Comparison of ENCODE assay signal across 8 cellular contexts in genomic region chr5:110726249-110727024, GRCh38. TPM values are rescaled to one million over a fixed set of nuclear protein-coding genes. Genes with fewer than 3 reads are reported as not detected.
A peak's percentile ranks its signal among the peaks of the same experiment; 100 is the strongest.
DNase-seq lines count a peak whose midpoint lies in the region; ATAC-seq, FAIRE-seq and TF ChIP-seq lines count a peak whose summit lies in the region.

TSS of gene TMEM232 (minus strand) at chr5:110726671. CDS start at chr5:110667352, 59,319 bp downstream.

- H3K4me3 ChIP-seq in A549 (peak within 1 kb of the TSS; percentile 45), OCI-LY3 (ENCODE audit: low read length) (peak within 1 kb of the TSS; percentile 95)
- H3K4me3 ChIP-seq in naive thymus-derived CD4-positive, alpha-beta T cell (ENCODE audit: low read length), result peak within 1 kb of the TSS; percentile 59

- peak; percentile 98 for ATAC-seq in A549
- peak; percentile 100 for ATAC-seq in GM19324 (IDR thresholded peaks at IDR 0.05; ENCODE audit: low FRiP score, unreplicated experiment)
- peak; percentile 100 for ATAC-seq in HG03460 (IDR thresholded peaks at IDR 0.05; ENCODE audit: unreplicated experiment)
- peak; percentile 99 for ATAC-seq in naive thymus-derived CD4-positive, alpha-beta T cell

- TF ChIP-seq CTCF in A549 (IDR thresholded peaks at IDR 0.05), result no peak
- TF ChIP-seq CTCF in OCI-LY3 (IDR thresholded peaks at IDR 0.05; ENCODE audit: low read depth, low read length), result no peak

- peak within 1 kb of the TSS; percentile 72 for H3K4me2 ChIP-seq in A549
- peak within 1 kb of the TSS; percentile 86 for H3K4me2 ChIP-seq in OCI-LY3 (ENCODE audit: low read length)

- H3K4me1 ChIP-seq in A549 (no peaks in the 10 kb centered on the region), OCI-LY3 (ENCODE audit: low read length) (no peaks in the 10 kb centered on the region)
- no peaks in the 10 kb centered on the region for H3K4me1 ChIP-seq in naive thymus-derived CD4-positive, alpha-beta T cell (ENCODE audit: control insufficient read depth in 2 of 2, insufficient read depth in 2 of 2, low read length in 2 of 2)

- H3K27ac ChIP-seq in A549 (no peak within 1 kb of the TSS), OCI-LY3 (ENCODE audit: low read length) (no peak within 1 kb of the TSS)
- H3K27ac ChIP-seq in naive thymus-derived CD4-positive, alpha-beta T cell (ENCODE audit: low read depth, low read length), result peak within 1 kb of the TSS; percentile 37

- peaks cover 2% of the 10 kb centered on the region for H3K27me3 Mint-ChIP-seq in activated T-helper 2 cell treated with anti-CD3 and anti-CD28 coated beads, Interferon-gamma antibody, Interleukin-2, Interleukin-4, amounts not matched to agents 10 μg/mL and 5 μg/mL and 100 μg/mL, durations not matched to agents 14 hours and 24 hours and 36 hours (ENCODE audit: low read depth)
- peaks cover 0 to 3% (median 0%) of the 10 kb centered on the region in 5 donors for H3K27me3 Mint-ChIP-seq in naive thymus-derived CD4-positive, alpha-beta T cell

- FAIRE-seq in A549 (lab: Jason Lieb, UNC), result no peak

- no peaks in the 10 kb centered on the region for H3K9me3 ChIP-seq in A549
- no peaks in the 10 kb centered on the region for H3K9me3 ChIP-seq in OCI-LY3 (ENCODE audit: insufficient read depth, low read length)
- no peaks in the 10 kb centered on the region for H3K9me3 ChIP-seq in naive thymus-derived CD4-positive, alpha-beta T cell (ENCODE audit: control insufficient read depth in 2 of 3, low read length in 3 of 3)

- TF ChIP-seq POLR2A in A549 (IDR thresholded peaks at IDR 0.05; ENCODE audit: low read length), result no peak

- H3K36me3 Mint-ChIP-seq in activated T-helper 2 cell treated with anti-CD3 and anti-CD28 coated beads, Interferon-gamma antibody, Interleukin-2, Interleukin-4, amounts not matched to agents 10 μg/mL and 5 μg/mL and 100 μg/mL, durations not matched to agents 14 hours and 24 hours and 36 hours (ENCODE audit: low read depth), result no peaks in the 10 kb centered on the region
- H3K36me3 Mint-ChIP-seq in naive thymus-derived CD4-positive, alpha-beta T cell, result no peaks in the 10 kb centered on the region

- peak within 1 kb of the TSS; percentile 71 for H3K27ac Mint-ChIP-seq in activated T-helper 2 cell treated with anti-CD3 and anti-CD28 coated beads, Interferon-gamma antibody, Interleukin-2, Interleukin-4, amounts not matched to agents 10 μg/mL and 5 μg/mL and 100 μg/mL, durations not matched to agents 14 hours and 24 hours and 36 hours
- H3K27ac Mint-ChIP-seq in naive thymus-derived CD4-positive, alpha-beta T cell, result peak within 1 kb of the TSS in 7 of 9 donors; percentile 15 to 79 (median 65)

- DNase-seq in A549 (ENCODE audit: low read depth in 1 of 2, low spot score in 1 of 2), result peak; percentile 21 to 63
- peak; percentile 64 for DNase-seq in activated T-helper 2 cell treated with anti-CD3 and anti-CD28 coated beads, Interferon-gamma antibody, Interleukin-2, Interleukin-4, amounts not matched to agents 10 μg/mL and 5 μg/mL and 100 μg/mL, durations not matched to agents 14 hours and 24 hours and 36 hours (ENCODE audit: low spot score)
- DNase-seq in fibroblast of peridontal ligament (ENCODE audit: extremely low read depth), result peak; percentile 68
- peak; percentile 40 to 85 (median 65) for DNase-seq in naive thymus-derived CD4-positive, alpha-beta T cell
- DNase-seq in stimulated activated CD8-positive, alpha-beta memory T cell treated with anti-CD3 and anti-CD28 coated beads, Interleukin-7, amount 100 ng/mL, for 4 hours (ENCODE audit: low read depth in 2 of 2), result peak; percentile 60 to 62

- peak within 1 kb of the TSS; percentile 100 for H2AFZ ChIP-seq in OCI-LY3 (ENCODE audit: low read depth, low read length)

- intact Hi-C loops in activated T-helper 2 cell treated with anti-CD3 and anti-CD28 coated beads, Interferon-gamma antibody, Interleukin-2, Interleukin-4, amounts not matched to agents 10 μg/mL and 5 μg/mL and 100 μg/mL, durations not matched to agents 14 hours and 24 hours and 36 hours (cut with micrococcal nuclease), result loop anchor here (1.0 kb wide), 1 partner anchor 13 kb away; the partner anchor contains the start of gene SLC25A46
- intact Hi-C loops in naive thymus-derived CD4-positive, alpha-beta T cell (cut with micrococcal nuclease), result loop anchor here (1.0 to 10.0 kb wide), 6 partner anchors 12 to 1978 kb away; partner anchors contain the start of gene WDR36 (in 1 of the 2)

- no peaks in the 10 kb centered on the region for H3K9me3 Mint-ChIP-seq in activated T-helper 2 cell treated with anti-CD3 and anti-CD28 coated beads, Interferon-gamma antibody, Interleukin-2, Interleukin-4, amounts not matched to agents 10 μg/mL and 5 μg/mL and 100 μg/mL, durations not matched to agents 14 hours and 24 hours and 36 hours
- H3K9me3 Mint-ChIP-seq in naive thymus-derived CD4-positive, alpha-beta T cell, result no peaks in the 10 kb centered on the region

- H3K27me3 ChIP-seq in OCI-LY3 (ENCODE audit: low read depth, low read length), result no peaks in the 10 kb centered on the region
- no peaks in the 10 kb centered on the region for H3K27me3 ChIP-seq in naive thymus-derived CD4-positive, alpha-beta T cell (ENCODE audit: control insufficient read depth in 2 of 2, insufficient read depth in 2 of 2, low read length in 2 of 2)

- no peak for TF ChIP-seq EP300 in A549 (IDR thresholded peaks at IDR 0.05)

- WGBS in A549 (ENCODE audit: missing lambda C conversion rate), result 36% methylated on average over 17 of the region's 17 CpGs

- H3K9ac ChIP-seq in OCI-LY3 (ENCODE audit: low read length), result peak within 1 kb of the TSS; percentile 58

- no peaks in the 10 kb centered on the region for H3K79me2 ChIP-seq in OCI-LY3 (ENCODE audit: low read length)

- H3K4me1 Mint-ChIP-seq in activated T-helper 2 cell treated with anti-CD3 and anti-CD28 coated beads, Interferon-gamma antibody, Interleukin-2, Interleukin-4, amounts not matched to agents 10 μg/mL and 5 μg/mL and 100 μg/mL, durations not matched to agents 14 hours and 24 hours and 36 hours (ENCODE audit: low read depth), result peaks cover 5% of the 10 kb centered on the region
- H3K4me1 Mint-ChIP-seq in naive thymus-derived CD4-positive, alpha-beta T cell, result peaks cover 0 to 8% (median 0%) of the 10 kb centered on the region in 7 donors

- peak within 1 kb of the TSS; percentile 85 for H3K4me3 Mint-ChIP-seq in activated T-helper 2 cell treated with anti-CD3 and anti-CD28 coated beads, Interferon-gamma antibody, Interleukin-2, Interleukin-4, amounts not matched to agents 10 μg/mL and 5 μg/mL and 100 μg/mL, durations not matched to agents 14 hours and 24 hours and 36 hours (ENCODE audit: low read depth)
- H3K4me3 Mint-ChIP-seq in naive thymus-derived CD4-positive, alpha-beta T cell, result peak within 1 kb of the TSS; percentile 73 to 97 (median 86)

- H4K20me1 ChIP-seq in OCI-LY3 (ENCODE audit: insufficient read depth, low read length), result no peaks in the 10 kb centered on the region

- H3K36me3 ChIP-seq in OCI-LY3 (replicated peaks; ENCODE audit: low read depth, low read length), result no peaks in the 10 kb centered on the region
- H3K36me3 ChIP-seq in naive thymus-derived CD4-positive, alpha-beta T cell (ENCODE audit: control insufficient read depth in 2 of 3, insufficient read depth in 3 of 3, low read length in 3 of 3), result no peaks in the 10 kb centered on the region

- TF ChIP-seq RAD21 in A549 (conservative IDR thresholded peaks at IDR 0.05 in 1 of 2, IDR thresholded peaks at IDR 0.05 in 1 of 2), result no peak

- POLR2A ChIA-PET in A549 (lab: Yijun Ruan, JAX), result no interaction called here
- POLR2A ChIA-PET in naive thymus-derived CD4-positive, alpha-beta T cell (lab: Charles Lee), result interaction anchor here (1.6 kb wide), 1 partner anchor 12 kb away, joined by 7 read pairs; the partner anchor contains the start of gene SLC25A46

- CTCF ChIA-PET in A549 (lab: Yijun Ruan, JAX), result no interaction called here
- CTCF ChIA-PET in naive thymus-derived CD4-positive, alpha-beta T cell (lab: Charles Lee), result no interaction called here

TF ChIP-seq in A549, 52 proteins besides CTCF, POLR2A, EP300 and RAD21 (continues in another document):
- no peak for TF ChIP-seq TFCP2L1 (CRISPR knock-in tag; IDR thresholded peaks at IDR 0.05)
- TF ChIP-seq KDM1A (IDR thresholded peaks at IDR 0.05; ENCODE audit: low read depth), result no peak
- TF ChIP-seq BHLHE40 (IDR thresholded peaks at IDR 0.05; ENCODE audit: low read depth, low read length), result no peak
- TF ChIP-seq, protein P1, sequence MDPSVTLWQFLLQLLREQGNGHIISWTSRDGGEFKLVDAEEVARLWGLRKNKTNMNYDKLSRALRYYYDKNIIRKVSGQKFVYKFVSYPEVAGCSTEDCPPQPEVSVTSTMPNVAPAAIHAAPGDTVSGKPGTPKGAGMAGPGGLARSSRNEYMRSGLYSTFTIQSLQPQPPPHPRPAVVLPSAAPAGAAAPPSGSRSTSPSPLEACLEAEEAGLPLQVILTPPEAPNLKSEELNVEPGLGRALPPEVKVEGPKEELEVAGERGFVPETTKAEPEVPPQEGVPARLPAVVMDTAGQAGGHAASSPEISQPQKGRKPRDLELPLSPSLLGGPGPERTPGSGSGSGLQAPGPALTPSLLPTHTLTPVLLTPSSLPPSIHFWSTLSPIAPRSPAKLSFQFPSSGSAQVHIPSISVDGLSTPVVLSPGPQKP (IDR thresholded peaks at IDR 0.05; ENCODE audit: low read depth, low read length), result no peak
- no peak for TF ChIP-seq FOSB (CRISPR knock-in tag; IDR thresholded peaks at IDR 0.05)
- TF ChIP-seq, protein P2, sequence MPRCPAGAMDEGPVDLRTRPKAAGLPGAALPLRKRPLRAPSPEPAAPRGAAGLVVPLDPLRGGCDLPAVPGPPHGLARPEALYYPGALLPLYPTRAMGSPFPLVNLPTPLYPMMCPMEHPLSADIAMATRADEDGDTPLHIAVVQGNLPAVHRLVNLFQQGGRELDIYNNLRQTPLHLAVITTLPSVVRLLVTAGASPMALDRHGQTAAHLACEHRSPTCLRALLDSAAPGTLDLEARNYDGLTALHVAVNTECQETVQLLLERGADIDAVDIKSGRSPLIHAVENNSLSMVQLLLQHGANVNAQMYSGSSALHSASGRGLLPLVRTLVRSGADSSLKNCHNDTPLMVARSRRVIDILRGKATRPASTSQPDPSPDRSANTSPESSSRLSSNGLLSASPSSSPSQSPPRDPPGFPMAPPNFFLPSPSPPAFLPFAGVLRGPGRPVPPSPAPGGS (IDR thresholded peaks at IDR 0.05), result no peak
- no peak for TF ChIP-seq KDM5A (IDR thresholded peaks at IDR 0.05)
- TF ChIP-seq CHD2 (IDR thresholded peaks at IDR 0.05; ENCODE audit: low read length, partially characterized antibody), result no peak
- TF ChIP-seq HDAC2 (IDR thresholded peaks at IDR 0.05), result no peak

RNA-seq across cellular contexts. Expression of gene TMEM232, which starts in this region (rescaled TPM):
- polyA plus RNA-seq in A549 (2011; rRNA removed), result 0.39 TPM in 1 of 2 replicates, not detected in the other
- polyA plus RNA-seq in A549 (2012; cell fraction: cytosol; rRNA removed), result not detected in 2 replicates
- polyA plus RNA-seq in A549 (2012; cell fraction: nucleus; rRNA removed), result not detected in 2 replicates
- 0.12 to 0.17 TPM (median 0.16 TPM) in 3 replicates for polyA plus RNA-seq in A549 (2017; fragmentation: RNase III; extraction: RNeasy Plus Mini Kit Qiagen cat#74134 plus additional on column Dnase treatment)
- 1.1 TPM in 1 of 2 replicates, not detected in the other for polyA minus RNA-seq in A549 (2011; rRNA and poly(A)+ RNA removed)
- 0.80 and 1.1 TPM in 2 replicates for total RNA-seq in activated T-helper 2 cell treated with anti-CD3 and anti-CD28 coated beads, Interferon-gamma antibody, Interleukin-2, Interleukin-4, amounts not matched to agents 10 μg/mL and 5 μg/mL and 100 μg/mL, durations not matched to agents 14 hours and 24 hours and 36 hours
- 1 to 10 TPM; 1.6 to 3.0 (median 2.9) TPM for total RNA-seq in naive thymus-derived CD4-positive, alpha-beta T cell
- 1 to 10 TPM in 1 of 2 donors, under 1 TPM in 1; 0.43 to 1.4 TPM for polyA plus RNA-seq in naive thymus-derived CD4-positive, alpha-beta T cell

Comparison
In these comparisons a context has a peak if more than half of its experiments do, and no peak if none do; other contexts are left out.
1. H3K4me3 ChIP-seq: peak in every context shown above with its lines; median percentile 95 in OCI-LY3; 59 in naive thymus-derived CD4-positive, alpha-beta T cell; 45 in A549.